9 cellular contexts compared by ENCODE assay signal in genomic region chr3:194139085-194139976, GRCh38. TPM values are rescaled to one million over a fixed set of nuclear protein-coding genes. Genes with fewer than 3 reads are reported as not detected.
DNase-seq lines count a peak whose midpoint lies in the region; ATAC-seq and TF ChIP-seq lines count a peak whose summit lies in the region.
"Had no signal": no experiment of that assay in that cellular context is flagged by ENCODE, and none has a peak within 500 bp of the region (broad histone marks: within the 10 kb centered on the region; RNA-seq: fewer than 3 reads in every experiment).

No MANE protein-coding gene starts in this region.

- H3K4me1 ChIP-seq in skeletal muscle satellite cell (ENCODE audit: control insufficient read depth, insufficient read depth, low read length) = peaks cover 54% of the 10 kb centered on the region

- H3K27ac ChIP-seq in VCaP = peak overlapping the region; percentile 98

- ATAC-seq in left ventricle myocardium superior (no peak), GM19351 (IDR thresholded peaks at IDR 0.05; ENCODE audit: unreplicated experiment) (no peak), GM21360 (IDR thresholded peaks at IDR 0.05; ENCODE audit: unreplicated experiment) (no peak)
- ATAC-seq: GM12878 had no signal

- H3K4me2 ChIP-seq in skeletal muscle satellite cell (ENCODE audit: low read length) = peak overlapping the region; percentile 47

- in situ Hi-C loops in GM13977 (cut with MboI; ENCODE audit: low pct_unique_long_range_greater_than_20kb, low sequenced_read_pairs, unreplicated experiment) = loop anchor here (5.0 kb wide), 1 partner anchor 352 kb away; no protein-coding TSS in a partner anchor

- no peak for DNase-seq in AG04449 (ENCODE audit: low read depth, low spot score)
- DNase-seq in HT-29 (ENCODE audit: low spot score) = peak; percentile 83
- DNase-seq in left ventricle myocardium superior = peak; percentile 44
- DNase-seq in GM13977 (ENCODE audit: low spot score) = no peak

- CTCF ChIA-PET in AG04449 (lab: Yijun Ruan, JAX) = interaction anchor here (1.1 to 9.1 kb wide), 8 partner anchors 136 to 471 kb away, joined by 3 to 100 read pairs (median 5); no protein-coding TSS in a partner anchor

- H3K9me3 ChIP-seq in skeletal muscle satellite cell (replicated peaks; ENCODE audit: low read length) = no peaks in the 10 kb centered on the region

- intact Hi-C loops in left ventricle myocardium superior (cut with micrococcal nuclease) = loop anchor here (10.0 kb wide), 1 partner anchor 175 kb away; no protein-coding TSS in a partner anchor

- H3K36me3 ChIP-seq in skeletal muscle satellite cell (ENCODE audit: insufficient read depth, low read length) = no peaks in the 10 kb centered on the region

- peaks cover 3% of the 10 kb centered on the region for H3K27me3 ChIP-seq in skeletal muscle satellite cell (ENCODE audit: control insufficient read depth, insufficient read depth, low read length)

- POLR2A ChIA-PET in AG04449 (lab: Yijun Ruan, JAX) = interaction anchor here (1.0 to 1.4 kb wide), 2 partner anchors 136 to 358 kb away, joined by 4 to 6 read pairs; no protein-coding TSS in a partner anchor

- no peak overlapping the region for H3K9ac ChIP-seq in skeletal muscle satellite cell (ENCODE audit: low read depth, low read length)

- TF ChIP-seq CTCF in AG04449 (IDR thresholded peaks at IDR 0.05; ENCODE audit: insufficient read depth, low read length, missing control alignments) (no peak), VCaP (conservative IDR thresholded peaks at IDR 0.05) (no peak), GM13977 (IDR thresholded peaks at IDR 0.05; ENCODE audit: extremely low read depth, insufficient read depth, missing control alignments) (no peak)

- H3K4me3 ChIP-seq in AG04449 (ENCODE audit: low read depth, low read length) (peak overlapping the region; percentile 31), skeletal muscle satellite cell (ENCODE audit: low read length) (no peak overlapping the region)
- H3K4me3 ChIP-seq: GM12878 had no signal

RNA-seq across cellular contexts. Expression of gene HES1, which starts 3.4 kb away (rescaled TPM):
- total RNA-seq in HT-29 (2014; rRNA removed; shearing (Covaris generic)) = 543 and 595 TPM in 2 replicates
- 13.4 TPM for total RNA-seq in left ventricle myocardium superior
- 0.87 and 1.0 TPM in 2 replicates for total RNA-seq in skeletal muscle satellite cell (2012; rRNA removed)

Comparison
In these comparisons a context has a peak if more than half of its experiments do, and no peak if none do; other contexts are left out.
1. DNase-seq: peak in HT-29 (single experiment) and left ventricle myocardium superior (single experiment); none in AG04449 (single experiment) and GM13977 (single experiment).
2. RNA of gene HES1, which starts 3.4 kb away (total RNA-seq): 543 to 595 TPM in HT-29; 13.4 TPM in left ventricle myocardium superior (single experiment); every median in the first group is over 10 times any median in the second.